In the genomic region with DNA sequence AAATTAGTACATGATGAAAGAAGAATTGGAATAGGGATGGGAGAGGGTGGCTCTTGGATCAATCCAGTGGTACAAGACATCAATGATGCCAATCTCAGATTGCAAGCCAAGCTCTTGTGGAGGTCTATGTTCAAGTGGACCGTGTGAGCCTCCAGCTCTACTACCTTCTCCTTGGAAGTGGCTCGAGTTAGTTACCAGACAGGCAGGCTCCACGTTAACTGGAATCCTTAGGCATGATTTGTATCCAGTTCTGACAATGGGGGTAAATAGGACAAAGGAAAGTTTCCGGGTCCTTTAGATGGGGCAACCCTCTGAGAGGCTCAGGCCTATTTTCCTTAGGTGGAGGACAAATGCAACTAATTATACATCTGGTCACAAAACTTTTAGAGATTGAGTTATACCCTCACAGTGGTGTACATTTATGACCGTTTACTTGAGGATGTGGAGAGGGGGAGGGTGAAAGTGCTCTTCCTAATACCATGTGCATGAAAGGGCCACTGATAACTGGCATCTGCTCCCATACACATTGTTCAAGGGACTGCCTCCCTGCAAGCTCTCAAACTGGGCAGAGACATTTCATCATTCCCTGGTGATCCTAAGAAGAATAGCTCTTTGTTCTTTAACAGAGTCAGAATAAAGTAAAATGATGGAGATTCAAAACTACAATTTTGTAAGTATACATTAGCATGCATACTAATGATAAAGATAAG, we compare ENCODE assay signal across 13 cellular contexts.
"Had no signal": no experiment of that assay in that cellular context is flagged by ENCODE, and none has a peak within 500 bp of the region (broad histone marks: within the 10 kb centered on the region; RNA-seq: fewer than 3 reads in every experiment).

No MANE protein-coding gene starts in this region.

- H3K27ac Mint-ChIP-seq: activated naive CD4-positive, alpha-beta T cell treated with anti-CD3 and anti-CD28 coated beads, Interleukin-2, amount 50 U/mL, for 72 hours; mesothelial cell of epicardium; stimulated activated naive B cell treated with anti-CD40 and anti-IgM and Interleukin-4, amounts not matched to agents 10 μg/mL and 1 μg/mL and 100 μg/mL, for 72 hours had no signal

- FAIRE-seq: small intestine had no signal

- H3K4me3 ChIP-seq: esophagus squamous epithelium, hepatocyte, upper lobe of left lung had no signal

- DNase-seq: activated effector memory CD4-positive, alpha-beta T cell treated with anti-CD3 and anti-CD28 coated beads, Interleukin-2, amount 50 U/mL, for 16 hours; activated T-cell treated with anti-CD3 and anti-CD28 coated beads, Interleukin-2, amount 50 U/mL, for 1 hour; amniotic stem cell; esophagus squamous epithelium; foreskin keratinocyte; naive B cell; right cardiac atrium; small intestine; stimulated activated naive B cell treated with anti-CD40 and anti-IgM and Interleukin-4, amounts not matched to agents 10 μg/mL and 1 μg/mL and 100 μg/mL, for 72 hours; upper lobe of left lung had no signal

- H3K36me3 ChIP-seq: esophagus squamous epithelium, upper lobe of left lung had no signal

- H3K9me3 Mint-ChIP-seq: activated naive CD4-positive, alpha-beta T cell treated with anti-CD3 and anti-CD28 coated beads, Interleukin-2, amount 50 U/mL, for 72 hours; mesothelial cell of epicardium; stimulated activated naive B cell treated with anti-CD40 and anti-IgM and Interleukin-4, amounts not matched to agents 10 μg/mL and 1 μg/mL and 100 μg/mL, for 72 hours had no signal

- H3K4me1 ChIP-seq: foreskin keratinocyte had no signal

- H3K4me3 Mint-ChIP-seq: mesothelial cell of epicardium; naive B cell; stimulated activated naive B cell treated with anti-CD40 and anti-IgM and Interleukin-4, amounts not matched to agents 10 μg/mL and 1 μg/mL and 100 μg/mL, for 72 hours had no signal

- H3K27me3 ChIP-seq: esophagus squamous epithelium, hepatocyte, upper lobe of left lung had no signal

- H3K9me3 ChIP-seq: esophagus squamous epithelium, upper lobe of left lung had no signal

- H3K36me3 Mint-ChIP-seq: activated naive CD4-positive, alpha-beta T cell treated with anti-CD3 and anti-CD28 coated beads, Interleukin-2, amount 50 U/mL, for 72 hours; mesothelial cell of epicardium; naive B cell; stimulated activated naive B cell treated with anti-CD40 and anti-IgM and Interleukin-4, amounts not matched to agents 10 μg/mL and 1 μg/mL and 100 μg/mL, for 72 hours had no signal
